In the genomic region with DNA sequence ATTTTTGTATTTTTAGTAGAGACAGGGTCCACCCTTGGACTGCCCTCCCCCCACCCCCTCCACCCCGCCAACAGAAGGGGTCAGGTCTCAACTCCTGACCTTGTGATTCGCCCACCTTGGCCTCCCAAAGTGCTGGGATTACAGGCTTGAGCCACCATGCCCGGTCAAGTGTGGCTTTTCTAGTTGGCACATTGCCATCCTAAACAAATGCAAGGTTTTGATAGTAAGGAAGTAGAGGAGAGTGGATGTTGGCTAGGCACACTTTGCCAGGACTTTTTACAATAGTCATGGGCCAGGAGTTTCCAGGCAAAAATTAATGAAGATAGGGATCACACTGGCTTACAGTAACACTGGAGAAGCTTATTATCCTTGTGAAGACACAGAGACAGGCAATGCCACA, we compare ENCODE assay signal across 26 cellular contexts.
"Had no signal": no experiment of that assay in that cellular context is flagged by ENCODE, and none has a peak within 500 bp of the region (broad histone marks: within the 10 kb centered on the region; RNA-seq: fewer than 3 reads in every experiment).

No MANE protein-coding gene starts in this region.

- H3K27ac Mint-ChIP-seq: activated CD4-positive, alpha-beta memory T cell treated with anti-CD3 and anti-CD28 coated beads, Interleukin-2, amount 10 ng/mL, durations not matched to agents 7 days and 5 days; activated CD4-positive, alpha-beta T cell treated with anti-CD3 and anti-CD28 coated beads for 36 hours; activated naive CD4-positive, alpha-beta T cell treated with anti-CD3 and anti-CD28 coated beads, Interleukin-2, amount 50 U/mL, for 24 hours had no signal

- H3K4me3 Mint-ChIP-seq: activated CD4-positive, alpha-beta memory T cell treated with anti-CD3 and anti-CD28 coated beads, Interleukin-2, amount 10 ng/mL, durations not matched to agents 7 days and 5 days; activated CD4-positive, alpha-beta T cell treated with anti-CD3 and anti-CD28 coated beads for 36 hours; activated naive CD4-positive, alpha-beta T cell treated with anti-CD3 and anti-CD28 coated beads, Interleukin-2, amount 50 U/mL, for 24 hours had no signal

- H3K9me3 ChIP-seq: breast epithelium had no signal

- DNase-seq: activated CD4-positive, alpha-beta memory T cell treated with anti-CD3 and anti-CD28 coated beads, Interleukin-2, amount 10 ng/mL, durations not matched to agents 7 days and 5 days; activated CD4-positive, alpha-beta T cell treated with anti-CD3 and anti-CD28 coated beads for 36 hours; activated CD4-positive, alpha-beta T cell treated with anti-CD3 and anti-CD28 coated beads, Interleukin-2, amount 50 U/mL, for 1 hour; activated CD8-positive, alpha-beta memory T cell treated with anti-CD3 and anti-CD28 coated beads, Interleukin-2, amount 50 U/mL, for 4 hours; activated naive CD4-positive, alpha-beta T cell; activated T-cell treated with anti-CD3 and anti-CD28 coated beads, Interleukin-2, amount 50 U/mL, for 1 hour; aorta; central memory CD4-positive, alpha-beta T cell; Karpas-422; MV-4-11; NCI-H1092 treated with DMSO at 0.1 percent for 48 hours; NCI-H1417 treated with DMSO at 0.1 percent for 48 hours; NCI-H1694; NCI-H2029; NCI-H2107; NCI-H2171 treated with DMSO at 0.1 percent for 48 hours; NCI-H345; NCI-H510A; NCI-H526 treated with DMSO at 0.1 percent for 48 hours; NK-92 treated with Interleukin-12 subunit alpha and Interleukin-12 subunit beta, amount 100 ng/mL, for 24 hours; SHP77 treated with DMSO at 0.1 percent for 48 hours; T-helper 1 cell; WERI-Rb-1 had no signal

- H3K27ac ChIP-seq: breast epithelium, WERI-Rb-1 had no signal

- H3K4me1 Mint-ChIP-seq: activated CD4-positive, alpha-beta T cell treated with anti-CD3 and anti-CD28 coated beads for 36 hours; activated naive CD4-positive, alpha-beta T cell treated with anti-CD3 and anti-CD28 coated beads, Interleukin-2, amount 50 U/mL, for 24 hours had no signal

- H3K9me3 Mint-ChIP-seq: activated CD4-positive, alpha-beta memory T cell treated with anti-CD3 and anti-CD28 coated beads, Interleukin-2, amount 10 ng/mL, durations not matched to agents 7 days and 5 days; activated naive CD4-positive, alpha-beta T cell treated with anti-CD3 and anti-CD28 coated beads, Interleukin-2, amount 50 U/mL, for 24 hours had no signal

- H3K36me3 ChIP-seq: breast epithelium, WERI-Rb-1 had no signal

- H3K36me3 Mint-ChIP-seq: activated naive CD4-positive, alpha-beta T cell treated with anti-CD3 and anti-CD28 coated beads, Interleukin-2, amount 50 U/mL, for 24 hours had no signal

- H3K27me3 ChIP-seq: breast epithelium had no signal

- H3K27me3 Mint-ChIP-seq: activated naive CD4-positive, alpha-beta T cell treated with anti-CD3 and anti-CD28 coated beads, Interleukin-2, amount 50 U/mL, for 24 hours had no signal

- H3K4me3 ChIP-seq: breast epithelium had no signal

- ATAC-seq: activated CD4-positive, alpha-beta T cell treated with anti-CD3 and anti-CD28 coated beads for 36 hours; Panc1 had no signal

- H3K4me1 ChIP-seq: breast epithelium had no signal
